ENCODE assay signal across 23 cellular contexts in genomic region chr2:239142296-239142695, GRCh38.
"Had no signal": no experiment of that assay in that cellular context is flagged by ENCODE, and none has a peak within 500 bp of the region (broad histone marks: within the 10 kb centered on the region; RNA-seq: fewer than 3 reads in every experiment).

No MANE protein-coding gene starts in this region.

- FAIRE-seq: endometrium, frontal cortex, kidney had no signal

- H3K27me3 Mint-ChIP-seq: effector memory CD8-positive, alpha-beta T cell; naive thymus-derived CD4-positive, alpha-beta T cell had no signal

- H3K9me3 ChIP-seq: prostate gland, right atrium auricular region, sigmoid colon, stomach, thyroid gland, vagina had no signal

- H3K9me3 Mint-ChIP-seq: effector memory CD8-positive, alpha-beta T cell; naive thymus-derived CD4-positive, alpha-beta T cell; stimulated activated effector memory CD8-positive, alpha-beta T cell treated with anti-CD3 and anti-CD28 coated beads, Interleukin-12 subunit alpha, Interleukin-12 subunit beta, amount 100 ng/mL, for 72 hours had no signal

- H3K27me3 ChIP-seq: right atrium auricular region, sigmoid colon, stomach, thyroid gland, vagina had no signal

- H3K4me1 ChIP-seq: prostate gland, right atrium auricular region, vagina had no signal

- ATAC-seq: effector memory CD8-positive, alpha-beta T cell; left lobe of liver; naive thymus-derived CD4-positive, alpha-beta T cell had no signal

- H3K4me3 ChIP-seq: prostate gland, right atrium auricular region, sigmoid colon, stomach, thyroid gland, vagina had no signal

- DNase-seq: cortex of kidney; effector memory CD8-positive, alpha-beta T cell; head of caudate nucleus; kidney; mammary epithelial cell; mesendoderm; midbrain; naive thymus-derived CD4-positive, alpha-beta T cell; nucleus accumbens; sigmoid colon; stimulated activated CD4-positive, alpha-beta T cell treated with anti-CD3 and anti-CD28 coated beads, Interleukin-2, amount 100 ng/mL, for 24 hours; stimulated activated CD4-positive, alpha-beta T cell treated with anti-CD3 and anti-CD28 coated beads, Interleukin-4, amount 100 ng/mL, for 24 hours; stimulated activated naive CD4-positive, alpha-beta T cell treated with Interleukin-2 at 50 U/mL for 16 hours; stomach; thyroid gland; trophoblast cell had no signal

- H3K27ac ChIP-seq: prostate gland, right atrium auricular region, stomach, thyroid gland, vagina had no signal

- H3K4me3 Mint-ChIP-seq: effector memory CD8-positive, alpha-beta T cell; naive thymus-derived CD4-positive, alpha-beta T cell; stimulated activated effector memory CD8-positive, alpha-beta T cell treated with anti-CD3 and anti-CD28 coated beads, Interleukin-12 subunit alpha, Interleukin-12 subunit beta, amount 100 ng/mL, for 72 hours had no signal

- H3K27ac Mint-ChIP-seq: stimulated activated effector memory CD8-positive, alpha-beta T cell treated with anti-CD3 and anti-CD28 coated beads, Interleukin-12 subunit alpha, Interleukin-12 subunit beta, amount 100 ng/mL, for 72 hours had no signal
